8 cellular contexts compared by ENCODE assay signal in the genomic region with DNA sequence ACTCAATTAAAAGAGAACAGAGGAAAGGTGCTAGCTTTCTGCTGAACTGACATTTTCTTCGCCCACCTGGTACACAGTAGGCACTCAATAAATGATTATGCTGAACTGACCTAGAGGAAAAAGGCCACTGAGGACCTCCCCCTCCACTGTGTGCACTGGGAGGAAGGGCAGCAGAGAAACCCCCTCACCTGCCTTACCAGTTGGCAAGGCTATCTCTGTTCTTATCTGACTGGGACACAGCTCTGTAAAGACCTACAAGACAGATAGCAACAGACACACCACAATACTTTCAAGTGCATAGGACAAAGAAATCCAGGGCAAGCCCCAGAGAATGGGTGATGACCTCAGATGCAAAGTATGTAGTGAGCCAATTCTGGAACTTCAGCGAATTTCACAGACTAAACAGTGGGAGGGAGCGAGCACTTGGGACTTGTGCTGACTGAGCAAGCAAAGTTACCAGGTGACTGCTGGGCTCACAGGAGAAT. TPM values are rescaled to one million over a fixed set of nuclear protein-coding genes. Genes with fewer than 3 reads are reported as not detected.
DNase-seq lines count a peak whose midpoint lies in the region; ATAC-seq and TF ChIP-seq lines count a peak whose summit lies in the region.

No MANE protein-coding gene starts in this region.

- peaks cover 28% of the 10 kb centered on the region for H3K36me3 Mint-ChIP-seq in chondrocyte (ENCODE audit: low read depth)
- H3K36me3 Mint-ChIP-seq in effector memory CD8-positive, alpha-beta T cell (ENCODE audit: insufficient read depth): peaks cover 7% of the 10 kb centered on the region
- H3K36me3 Mint-ChIP-seq in activated T-cell treated with anti-CD3 and anti-CD28 coated beads, Interleukin-2, amount 50 U/mL, for 24 hours (ENCODE audit: low read depth): no peaks in the 10 kb centered on the region
- no peaks in the 10 kb centered on the region for H3K36me3 Mint-ChIP-seq in activated CD8-positive, alpha-beta T cell treated with anti-CD3 and anti-CD28 coated beads, Interleukin-2, amount 10 ng/mL, durations not matched to agents 7 days and 5 days (ENCODE audit: low read depth)

- H3K9me3 Mint-ChIP-seq in chondrocyte (ENCODE audit: low read depth): no peaks in the 10 kb centered on the region
- no peaks in the 10 kb centered on the region for H3K9me3 Mint-ChIP-seq in effector memory CD8-positive, alpha-beta T cell
- H3K9me3 Mint-ChIP-seq in activated T-cell treated with anti-CD3 and anti-CD28 coated beads, Interleukin-2, amount 50 U/mL, for 24 hours: peaks cover 2% of the 10 kb centered on the region
- no peaks in the 10 kb centered on the region for H3K9me3 Mint-ChIP-seq in activated CD8-positive, alpha-beta T cell treated with anti-CD3 and anti-CD28 coated beads, Interleukin-2, amount 10 ng/mL, durations not matched to agents 7 days and 5 days (ENCODE audit: insufficient read depth)

- peaks cover 4 to 7% of the 10 kb centered on the region in 2 donors for H3K4me1 ChIP-seq in muscle layer of duodenum (ENCODE audit: control insufficient read depth in 1 of 2, insufficient read depth in 2 of 2, low read length in 2 of 2)

- no peak for TF ChIP-seq CTCF in chondrocyte (IDR thresholded peaks at IDR 0.05)

- no peaks in the 10 kb centered on the region for H3K27me3 ChIP-seq in muscle layer of duodenum (ENCODE audit: low read depth, low read length)

- no peak overlapping the region for H3K4me3 ChIP-seq in muscle layer of duodenum (ENCODE audit: low read depth in 1 of 2, low read length in 2 of 2)

- CTCF ChIA-PET in activated CD8-positive, alpha-beta T cell treated with anti-CD3 and anti-CD28 coated beads, Interleukin-2, amount 10 ng/mL, durations not matched to agents 7 days and 5 days (lab: Charles Lee): interaction anchor here (1.2 kb wide), 1 partner anchor 103 kb away, joined by 5 read pairs; no protein-coding TSS in a partner anchor

- peaks cover 0 to 6% of the 10 kb centered on the region in 2 donors for H3K9me3 ChIP-seq in muscle layer of duodenum (ENCODE audit: control insufficient read depth in 1 of 2, low read length in 2 of 2)

- peak overlapping the region; percentile 99 for H3K27ac Mint-ChIP-seq in chondrocyte (ENCODE audit: unreplicated experiment)
- no peak overlapping the region for H3K27ac Mint-ChIP-seq in effector memory CD8-positive, alpha-beta T cell
- no peak overlapping the region for H3K27ac Mint-ChIP-seq in activated T-cell treated with anti-CD3 and anti-CD28 coated beads, Interleukin-2, amount 50 U/mL, for 24 hours
- H3K27ac Mint-ChIP-seq in activated CD8-positive, alpha-beta T cell treated with anti-CD3 and anti-CD28 coated beads, Interleukin-2, amount 10 ng/mL, durations not matched to agents 7 days and 5 days: no peak overlapping the region

- intact Hi-C loops in posterior cingulate gyrus (cut with DNase I): no loop called here

- peak overlapping the region; percentile 52 for H3K27ac ChIP-seq in muscle layer of duodenum (ENCODE audit: low read length)

- peaks cover 53% of the 10 kb centered on the region for H3K4me1 Mint-ChIP-seq in chondrocyte (ENCODE audit: low read depth)
- no peaks in the 10 kb centered on the region for H3K4me1 Mint-ChIP-seq in effector memory CD8-positive, alpha-beta T cell (ENCODE audit: low read depth in 2 of 2)
- no peaks in the 10 kb centered on the region for H3K4me1 Mint-ChIP-seq in activated T-cell treated with anti-CD3 and anti-CD28 coated beads, Interleukin-2, amount 50 U/mL, for 24 hours (ENCODE audit: low read depth)
- no peaks in the 10 kb centered on the region for H3K4me1 Mint-ChIP-seq in activated CD8-positive, alpha-beta T cell treated with anti-CD3 and anti-CD28 coated beads, Interleukin-2, amount 10 ng/mL, durations not matched to agents 7 days and 5 days (ENCODE audit: low read depth)

- peak overlapping the region; percentile 54 for H3K4me3 Mint-ChIP-seq in chondrocyte (ENCODE audit: unreplicated experiment)
- H3K4me3 Mint-ChIP-seq in effector memory CD8-positive, alpha-beta T cell: no peak overlapping the region
- H3K4me3 Mint-ChIP-seq in activated T-cell treated with anti-CD3 and anti-CD28 coated beads, Interleukin-2, amount 50 U/mL, for 24 hours: no peak overlapping the region
- no peak overlapping the region for H3K4me3 Mint-ChIP-seq in activated CD8-positive, alpha-beta T cell treated with anti-CD3 and anti-CD28 coated beads, Interleukin-2, amount 10 ng/mL, durations not matched to agents 7 days and 5 days

- ATAC-seq in HG03439 (IDR thresholded peaks at IDR 0.05; ENCODE audit: unreplicated experiment): peak; percentile 72
- no peak for ATAC-seq in effector memory CD8-positive, alpha-beta T cell (replicated peaks)
- ATAC-seq in activated CD8-positive, alpha-beta T cell treated with anti-CD3 and anti-CD28 coated beads, Interleukin-2, amount 10 ng/mL, durations not matched to agents 7 days and 5 days: no peak

- H3K36me3 ChIP-seq in muscle layer of duodenum (ENCODE audit: control insufficient read depth in 1 of 2, insufficient read depth in 2 of 2, low read length in 2 of 2): peaks cover 3 to 23% of the 10 kb centered on the region in 2 donors

- peak; percentile 81 for DNase-seq in Daoy (ENCODE audit: low read depth)
- DNase-seq in chondrocyte (ENCODE audit: low spot score): no peak
- DNase-seq in posterior cingulate gyrus: no peak
- DNase-seq in effector memory CD8-positive, alpha-beta T cell: no peak
- DNase-seq in activated T-cell treated with anti-CD3 and anti-CD28 coated beads, Interleukin-2, amount 50 U/mL, for 24 hours: no peak
- no peak for DNase-seq in activated CD8-positive, alpha-beta T cell treated with anti-CD3 and anti-CD28 coated beads, Interleukin-2, amount 10 ng/mL, durations not matched to agents 7 days and 5 days

- no peaks in the 10 kb centered on the region for H3K27me3 Mint-ChIP-seq in chondrocyte (ENCODE audit: low read depth)
- H3K27me3 Mint-ChIP-seq in effector memory CD8-positive, alpha-beta T cell: no peaks in the 10 kb centered on the region
- H3K27me3 Mint-ChIP-seq in activated T-cell treated with anti-CD3 and anti-CD28 coated beads, Interleukin-2, amount 50 U/mL, for 24 hours: no peaks in the 10 kb centered on the region
- peaks cover 15% of the 10 kb centered on the region for H3K27me3 Mint-ChIP-seq in activated CD8-positive, alpha-beta T cell treated with anti-CD3 and anti-CD28 coated beads, Interleukin-2, amount 10 ng/mL, durations not matched to agents 7 days and 5 days (ENCODE audit: low read depth)

- POLR2A ChIA-PET in activated CD8-positive, alpha-beta T cell treated with anti-CD3 and anti-CD28 coated beads, Interleukin-2, amount 10 ng/mL, durations not matched to agents 7 days and 5 days (lab: Charles Lee): no interaction called here

RNA-seq across cellular contexts. Expression of a gene that starts 30.4 kb away (rescaled TPM):
- 17.7 and 21.9 TPM in 2 replicates for total RNA-seq in Daoy (2014; rRNA removed; shearing (Covaris generic))
- total RNA-seq in chondrocyte: 94.1 to 113 TPM (median 110 TPM) in 3 replicates
- 1 to 10 TPM; 9.4 to 9.5 TPM for total RNA-seq in activated CD8-positive, alpha-beta T cell treated with anti-CD3 and anti-CD28 coated beads, Interleukin-2, amount 10 ng/mL, durations not matched to agents 7 days and 5 days
